ENCODE assay signal across 8 cellular contexts in the genomic region with DNA sequence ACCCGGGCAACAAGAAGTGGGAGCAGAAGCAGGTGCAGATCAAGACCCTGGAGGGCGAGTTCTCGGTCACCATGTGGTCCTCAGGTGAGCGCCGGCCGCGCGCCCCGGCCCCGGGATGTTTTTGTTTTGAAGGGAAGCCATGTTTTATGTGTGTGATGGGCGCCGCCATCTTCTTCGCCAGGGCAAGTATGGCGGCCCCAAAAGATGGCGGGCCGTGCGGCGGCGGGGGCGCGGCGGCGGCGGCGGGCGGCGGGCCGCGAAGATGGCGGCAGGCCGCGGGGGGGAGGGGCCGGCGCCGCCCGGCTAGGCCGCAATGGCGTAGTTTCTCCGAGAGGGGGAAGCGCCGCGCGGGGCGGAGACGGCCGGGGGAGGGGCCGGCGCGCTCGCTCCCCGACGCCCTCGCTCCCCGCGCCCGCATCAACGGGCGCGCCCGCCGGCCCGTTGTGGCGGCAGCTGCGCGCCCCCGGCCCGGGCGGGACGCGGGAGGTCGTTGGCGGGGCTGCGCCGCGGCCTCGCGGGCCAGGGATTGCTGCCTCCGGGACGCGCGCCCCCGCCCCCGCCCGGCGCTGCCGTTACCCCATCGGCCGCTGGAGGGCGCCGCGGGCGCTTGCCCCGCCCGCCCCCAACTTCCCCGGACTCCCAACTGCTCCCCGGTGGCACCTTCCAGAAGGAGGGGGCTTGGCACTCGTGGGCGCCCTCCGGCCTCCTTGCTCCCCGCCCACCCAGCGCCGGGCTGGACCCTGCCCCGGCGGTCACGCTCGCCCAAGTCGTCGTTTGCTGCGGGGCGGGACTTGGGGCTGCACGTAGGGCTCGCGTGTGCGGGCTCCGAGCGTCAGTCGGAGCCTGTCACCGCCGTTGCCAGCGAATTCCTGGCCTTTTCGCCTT. TPM values are rescaled to one million over a fixed set of nuclear protein-coding genes. Genes with fewer than 3 reads are reported as not detected.
DNase-seq lines count a peak whose midpoint lies in the region; ATAC-seq and TF ChIP-seq lines count a peak whose summit lies in the region.

No MANE protein-coding gene starts in this region.

- H3K4me3 ChIP-seq in endocrine pancreas (ENCODE audit: control insufficient read depth, insufficient read depth, low read length) (peak overlapping the region; percentile 97), mesodermal cell (ENCODE audit: extremely low read depth, insufficient read depth, low read length, poor library complexity, severe bottlenecking) (peak overlapping the region; percentile 90)

- peak overlapping the region; percentile 87 to 95 (median 88) for H3K27ac Mint-ChIP-seq in CD14-positive monocyte
- peak overlapping the region; percentile 89 for H3K27ac Mint-ChIP-seq in activated CD8-positive, alpha-beta memory T cell treated with anti-CD3 and anti-CD28 coated beads, Interleukin-2, amount 10 ng/mL, durations not matched to agents 7 days and 5 days

- no peaks in the 10 kb centered on the region for H3K27me3 Mint-ChIP-seq in CD14-positive monocyte (ENCODE audit: low read depth in 3 of 3)
- no peaks in the 10 kb centered on the region for H3K27me3 Mint-ChIP-seq in activated CD8-positive, alpha-beta memory T cell treated with anti-CD3 and anti-CD28 coated beads, Interleukin-2, amount 10 ng/mL, durations not matched to agents 7 days and 5 days

- H3K27me3 ChIP-seq in endocrine pancreas (ENCODE audit: control insufficient read depth, insufficient read depth, low read length), result no peaks in the 10 kb centered on the region

- H3K9me3 Mint-ChIP-seq in CD14-positive monocyte, result no peaks in the 10 kb centered on the region
- no peaks in the 10 kb centered on the region for H3K9me3 Mint-ChIP-seq in activated CD8-positive, alpha-beta memory T cell treated with anti-CD3 and anti-CD28 coated beads, Interleukin-2, amount 10 ng/mL, durations not matched to agents 7 days and 5 days (ENCODE audit: low read depth)

- peak; percentile 44 for ATAC-seq in GM19395 (IDR thresholded peaks at IDR 0.05; ENCODE audit: unreplicated experiment)
- ATAC-seq in HG03558 (IDR thresholded peaks at IDR 0.05; ENCODE audit: extremely low read depth, unreplicated experiment), result peak; percentile 18
- peak; percentile 42 for ATAC-seq in activated CD8-positive, alpha-beta memory T cell treated with anti-CD3 and anti-CD28 coated beads, Interleukin-2, amount 10 ng/mL, durations not matched to agents 7 days and 5 days

- H3K9ac ChIP-seq in endocrine pancreas (ENCODE audit: control insufficient read depth, insufficient read depth, low read length), result peak overlapping the region; percentile 97

- H3K4me1 Mint-ChIP-seq in CD14-positive monocyte, result peaks cover 56% of the 10 kb centered on the region
- peaks cover 46% of the 10 kb centered on the region for H3K4me1 Mint-ChIP-seq in activated CD8-positive, alpha-beta memory T cell treated with anti-CD3 and anti-CD28 coated beads, Interleukin-2, amount 10 ng/mL, durations not matched to agents 7 days and 5 days

- intact Hi-C loops in CD14-positive monocyte (cut with micrococcal nuclease), result loop anchor here (2.0 to 5.0 kb wide), 5 partner anchors 37 to 137 kb away; a partner anchor contains a TSS

- peak overlapping the region; percentile 82 for H3K27ac ChIP-seq in mesodermal cell (ENCODE audit: low read depth, low read length, severe bottlenecking)

- WGBS in mesodermal cell (ENCODE audit: insufficient coverage in 2 of 2), 2 experiments, result 0 to 1% methylated on average over 54 to 55 of the region's 121 CpGs

- peaks cover 7% of the 10 kb centered on the region for H3K4me1 ChIP-seq in endocrine pancreas (ENCODE audit: control insufficient read depth, insufficient read depth, low read length)
- H3K4me1 ChIP-seq in mesodermal cell (ENCODE audit: control insufficient read depth, insufficient read depth, low read length, poor library complexity, severe bottlenecking), result peaks cover 7% of the 10 kb centered on the region

- H3K36me3 ChIP-seq in endocrine pancreas (ENCODE audit: control insufficient read depth, insufficient read depth, low read length), result no peaks in the 10 kb centered on the region
- H3K36me3 ChIP-seq in mesodermal cell (ENCODE audit: control insufficient read depth, insufficient read depth, low read length), result peaks cover 39% of the 10 kb centered on the region

- peak; percentile 81 for DNase-seq in CD14-positive monocyte (ENCODE audit: low spot score)
- DNase-seq in NCI-H82 (lab: John Stamatoyannopoulos, UW), result peak; percentile 83
- peak; percentile 87 for DNase-seq in activated CD8-positive, alpha-beta memory T cell treated with anti-CD3 and anti-CD28 coated beads, Interleukin-2, amount 10 ng/mL, durations not matched to agents 7 days and 5 days
- peak; percentile 66 for DNase-seq in stimulated activated CD8-positive, alpha-beta memory T cell treated with anti-CD3 and anti-CD28 coated beads, Interleukin-15, amount 100 ng/mL, for 1 hour (ENCODE audit: low read depth)

- no peaks in the 10 kb centered on the region for H3K9me3 ChIP-seq in endocrine pancreas (ENCODE audit: control insufficient read depth, low read length)
- no peaks in the 10 kb centered on the region for H3K9me3 ChIP-seq in mesodermal cell (ENCODE audit: control insufficient read depth, low read length)

- CTCF ChIA-PET in activated CD8-positive, alpha-beta memory T cell treated with anti-CD3 and anti-CD28 coated beads, Interleukin-2, amount 10 ng/mL, durations not matched to agents 7 days and 5 days (lab: Charles Lee), result interaction anchor here (0.8 to 5.2 kb wide), 13 partner anchors 11 to 257 kb away, joined by 3 to 52 read pairs (median 9); a partner anchor contains a TSS

- peaks cover 3 to 29% of the 10 kb centered on the region in 2 donors for H3K36me3 Mint-ChIP-seq in CD14-positive monocyte
- H3K36me3 Mint-ChIP-seq in activated CD8-positive, alpha-beta memory T cell treated with anti-CD3 and anti-CD28 coated beads, Interleukin-2, amount 10 ng/mL, durations not matched to agents 7 days and 5 days, result peaks cover 41% of the 10 kb centered on the region

- H3K4me3 Mint-ChIP-seq in CD14-positive monocyte, result peak overlapping the region; percentile 84 to 88
- peak overlapping the region; percentile 97 for H3K4me3 Mint-ChIP-seq in activated CD8-positive, alpha-beta memory T cell treated with anti-CD3 and anti-CD28 coated beads, Interleukin-2, amount 10 ng/mL, durations not matched to agents 7 days and 5 days

- TF ChIP-seq CTCF in CD14-positive monocyte (IDR thresholded peaks at IDR 0.05), result peak; percentile 76

RNA-seq across cellular contexts. Expression of a gene that starts 1.1 kb away (rescaled TPM):
- 10 to 100 TPM; 13.3 to 15.7 TPM for polyA plus RNA-seq in CD14-positive monocyte
- total RNA-seq in activated CD8-positive, alpha-beta memory T cell treated with anti-CD3 and anti-CD28 coated beads, Interleukin-2, amount 10 ng/mL, durations not matched to agents 7 days and 5 days, result 100 to 1,000 TPM in 1 of 2 experiments, 10 to 100 TPM in 1; 85.3 to 116 TPM
- 76.3 TPM for polyA plus RNA-seq in mesodermal cell (2013, experiment 1 of 2)
- 79.0 TPM for polyA plus RNA-seq in mesodermal cell (2013, experiment 2 of 2)

Comparison
In these comparisons a context has a peak if more than half of its experiments do, and no peak if none do; other contexts are left out.
1. Peak in every context shown above with its lines: DNase-seq, ATAC-seq, H3K4me3 ChIP-seq and H3K27ac ChIP-seq.